29 cellular contexts compared by ENCODE assay signal in the genomic region with DNA sequence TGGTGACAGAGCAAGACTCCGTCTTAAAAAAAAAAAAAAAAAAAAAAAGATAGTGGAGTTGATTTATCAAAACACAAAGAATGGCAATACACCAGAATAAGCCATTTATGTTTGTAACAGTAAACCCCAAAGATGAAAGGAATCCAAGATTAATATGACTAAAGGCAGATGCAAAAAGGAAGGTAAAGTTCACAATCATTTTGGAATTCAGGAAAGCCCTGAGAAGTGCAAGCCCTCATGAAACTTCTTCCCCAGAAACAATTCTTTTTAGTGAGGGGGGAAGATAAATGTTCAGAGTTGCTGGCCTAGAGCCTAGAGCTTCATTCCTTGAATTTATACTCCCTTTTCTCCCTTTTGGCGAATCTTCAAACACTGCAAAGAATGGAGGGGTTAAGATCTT.
DNase-seq lines count a peak whose midpoint lies in the region; ATAC-seq and TF ChIP-seq lines count a peak whose summit lies in the region.
"Had no signal": no experiment of that assay in that cellular context is flagged by ENCODE, and none has a peak within 500 bp of the region (broad histone marks: within the 10 kb centered on the region; RNA-seq: fewer than 3 reads in every experiment).

No MANE protein-coding gene starts in this region.

- TF ChIP-seq CTCF in fibroblast of the aortic adventitia (IDR thresholded peaks at IDR 0.05; ENCODE audit: insufficient read depth, low read length), result no peak

- H3K36me3 ChIP-seq in rectal smooth muscle tissue (ENCODE audit: control insufficient read depth, insufficient read depth, low read length), result no peaks in the 10 kb centered on the region
- H3K36me3 ChIP-seq: BLaER1 treated with 17β-estradiol and CSF1 and Interleukin-3, amounts not matched to agents 10 nM and 100 nM; left ventricle myocardium inferior; pancreas; right lobe of liver; tibial nerve had no signal

- peak; percentile 12 for DNase-seq in AG08396 (ENCODE audit: low spot score)
- DNase-seq in amniotic epithelial cell (ENCODE audit: low read depth), result peak; percentile 77
- peak; percentile 94 for DNase-seq in fibroblast of the aortic adventitia (ENCODE audit: low read depth)
- DNase-seq in retina, result no peak
- DNase-seq in NCI-H526 (lab: John Stamatoyannopoulos, UW), result no peak
- DNase-seq: activated CD4-positive, alpha-beta T cell treated with anti-CD3 and anti-CD28 coated beads for 4 hours; activated T-cell treated with anti-CD3 and anti-CD28 coated beads, Interleukin-2, amount 50 U/mL, for 4 hours; amniotic stem cell; dermis blood vessel endothelial cell; DMS79 treated with DMSO at 0.1 percent for 48 hours; foreskin melanocyte; H7; hypothalamus; left ventricle myocardium inferior; midbrain; NCI-H1092; NCI-H187; nephron progenitor cell; pancreas; right lobe of liver; SK-N-SH; stimulated activated CD8-positive, alpha-beta memory T cell treated with anti-CD3 and anti-CD28 coated beads, Interleukin-4, amount 100 ng/mL, for 48 hours; T-helper 17 cell had no signal

- no peaks in the 10 kb centered on the region for H3K27me3 ChIP-seq in rectal smooth muscle tissue (ENCODE audit: control insufficient read depth, insufficient read depth, low read length)
- H3K27me3 ChIP-seq: BLaER1 treated with 17β-estradiol and CSF1 and Interleukin-3, amounts not matched to agents 10 nM and 100 nM; pancreas; right lobe of liver; tibial nerve had no signal

- H3K4me3 ChIP-seq in fibroblast of the aortic adventitia (ENCODE audit: low read depth, low read length), result no peak overlapping the region
- H3K4me3 ChIP-seq in rectal smooth muscle tissue (ENCODE audit: low read length), result no peak overlapping the region
- H3K4me3 ChIP-seq: BLaER1 treated with 17β-estradiol and CSF1 and Interleukin-3, amounts not matched to agents 10 nM and 100 nM; GM12878; left ventricle myocardium inferior; pancreas; right lobe of liver; tibial nerve had no signal

- peaks cover 10% of the 10 kb centered on the region for H3K4me1 ChIP-seq in rectal smooth muscle tissue (ENCODE audit: control insufficient read depth, insufficient read depth, low read length)
- H3K4me1 ChIP-seq: BLaER1 treated with 17β-estradiol and CSF1 and Interleukin-3, amounts not matched to agents 10 nM and 100 nM; left ventricle myocardium inferior; pancreas; right lobe of liver; tibial nerve had no signal

- ATAC-seq in GM19455 (IDR thresholded peaks at IDR 0.05; ENCODE audit: unreplicated experiment) (no peak), HG03159 (IDR thresholded peaks at IDR 0.05; ENCODE audit: unreplicated experiment) (no peak)
- ATAC-seq: activated T-cell treated with anti-CD3 and anti-CD28 coated beads, Interleukin-2, amount 50 U/mL, for 4 hours; GM12878; pancreas; T-helper 17 cell had no signal

- peak overlapping the region; percentile 83 for H3K27ac ChIP-seq in rectal smooth muscle tissue (ENCODE audit: low read depth, low read length)
- H3K27ac ChIP-seq: BLaER1 treated with 17β-estradiol and CSF1 and Interleukin-3, amounts not matched to agents 10 nM and 100 nM; left ventricle myocardium inferior; pancreas; right lobe of liver; tibial nerve had no signal

- no peak overlapping the region for H3K9ac ChIP-seq in rectal smooth muscle tissue (ENCODE audit: low read length)
- H3K9ac ChIP-seq: BLaER1 treated with 17β-estradiol and CSF1 and Interleukin-3, amounts not matched to agents 10 nM and 100 nM; SK-N-SH had no signal

Comparison
In these comparisons a context has a peak if more than half of its experiments do, and no peak if none do; other contexts are left out.
1. DNase-seq: peak in AG08396 (single experiment), amniotic epithelial cell (single experiment) and fibroblast of the aortic adventitia (single experiment); none in retina (single experiment) and NCI-H526 (0 of 2).